Comparison of ENCODE assay signal across 21 cellular contexts in genomic region chr19:49398931-49399330, GRCh38. TPM values are rescaled to one million over a fixed set of nuclear protein-coding genes. Genes with fewer than 3 reads are reported as not detected.
"Had no signal": no experiment of that assay in that cellular context is flagged by ENCODE, and none has a peak within 500 bp of the region (broad histone marks: within the 10 kb centered on the region; RNA-seq: fewer than 3 reads in every experiment).

No MANE protein-coding gene starts in this region.

- DNase-seq: activated CD4-positive, alpha-beta T cell treated with anti-CD3 and anti-CD28 coated beads, Interleukin-2, amount 50 U/mL, for 1 hour; activated naive CD4-positive, alpha-beta T cell treated with Interleukin-2 at 50 U/mL for 16 hours; adrenal gland; colonic mucosa; effector memory CD4-positive, alpha-beta T cell; foreskin keratinocyte; glutamatergic neuron; hypothalamus; left ventricle myocardium superior; ovary; stimulated activated CD4-positive, alpha-beta T cell treated with anti-CD3 and anti-CD28 coated beads, Interleukin-1b, Interleukin-23, amount 100 ng/mL, for 48 hours; uterus had no signal

- H3K4me3 Mint-ChIP-seq: activated T-helper 1 cell treated with anti-CD3 and anti-CD28 coated beads, Interleukin-12 subunit alpha, Interleukin-12 subunit beta, Interleukin-2, Interleukin-4 antibody, amounts not matched to agents 30 ng/mL and 10 ng/mL and 1 ng/mL, durations not matched to agents 14 hours and 24 hours and 36 hours; memory B cell; T-helper 1 cell treated with Interleukin-12 subunit alpha and Interleukin-12 subunit beta and Interleukin-4 antibody, amounts not matched to agents 30 μg/mL and 1 μg/mL, for 36 hours had no signal

- H3K27ac ChIP-seq: adrenal gland, cardiac muscle cell, colonic mucosa, foreskin keratinocyte, ovary, tibial nerve, uterus had no signal

- ATAC-seq: foreskin keratinocyte, left ventricle myocardium superior had no signal

- H3K4me3 ChIP-seq: adrenal gland, cardiac muscle cell, colonic mucosa, ovary, tibial nerve, uterus had no signal

- H3K36me3 ChIP-seq: adrenal gland, cardiac muscle cell, colonic mucosa, ovary, tibial nerve, uterus had no signal

- H3K9me3 Mint-ChIP-seq: activated T-helper 1 cell treated with anti-CD3 and anti-CD28 coated beads, Interleukin-12 subunit alpha, Interleukin-12 subunit beta, Interleukin-2, Interleukin-4 antibody, amounts not matched to agents 30 ng/mL and 10 ng/mL and 1 ng/mL, durations not matched to agents 14 hours and 24 hours and 36 hours; memory B cell; T-helper 1 cell treated with Interleukin-12 subunit alpha and Interleukin-12 subunit beta and Interleukin-4 antibody, amounts not matched to agents 30 μg/mL and 1 μg/mL, for 36 hours had no signal

- H3K9me3 ChIP-seq: adrenal gland, colonic mucosa, ovary, tibial nerve, uterus had no signal

- H3K27ac Mint-ChIP-seq: activated T-helper 1 cell treated with anti-CD3 and anti-CD28 coated beads, Interleukin-12 subunit alpha, Interleukin-12 subunit beta, Interleukin-2, Interleukin-4 antibody, amounts not matched to agents 30 ng/mL and 10 ng/mL and 1 ng/mL, durations not matched to agents 14 hours and 24 hours and 36 hours; memory B cell; T-helper 1 cell treated with Interleukin-12 subunit alpha and Interleukin-12 subunit beta and Interleukin-4 antibody, amounts not matched to agents 30 μg/mL and 1 μg/mL, for 36 hours had no signal

- H3K4me1 ChIP-seq: adrenal gland, colonic mucosa, foreskin keratinocyte, tibial nerve, uterus had no signal

- H3K27me3 ChIP-seq: cardiac muscle cell, colonic mucosa, foreskin keratinocyte, ovary, uterus had no signal

- H3K36me3 Mint-ChIP-seq: memory B cell had no signal

RNA-seq across cellular contexts. Expression of gene KASH5, which starts 10.9 kb away (rescaled TPM):
- total RNA-seq: activated T-helper 1 cell treated with anti-CD3 and anti-CD28 coated beads, Interleukin-12 subunit alpha, Interleukin-12 subunit beta, Interleukin-2, Interleukin-4 antibody, amounts not matched to agents 30 ng/mL and 10 ng/mL and 1 ng/mL, durations not matched to agents 14 hours and 24 hours and 36 hours; colonic mucosa; foreskin keratinocyte; kidney epithelial cell; left ventricle myocardium superior; mucosa of gallbladder; tibial nerve had no signal
- polyA plus RNA-seq: adrenal gland, cardiac muscle cell, foreskin keratinocyte had no signal

RNA-seq across cellular contexts. Expression of gene PTH2, which starts 24.3 kb away (rescaled TPM):
- total RNA-seq: activated CD8-positive, alpha-beta memory T cell treated with anti-CD3 and anti-CD28 coated beads for 36 hours; activated T-helper 1 cell treated with anti-CD3 and anti-CD28 coated beads, Interleukin-12 subunit alpha, Interleukin-12 subunit beta, Interleukin-2, Interleukin-4 antibody, amounts not matched to agents 30 ng/mL and 10 ng/mL and 1 ng/mL, durations not matched to agents 14 hours and 24 hours and 36 hours; adrenal gland; colonic mucosa; foreskin keratinocyte; kidney epithelial cell; left ventricle myocardium superior; mucosa of gallbladder; ovary; tibial nerve; uterus had no signal
- polyA plus RNA-seq: adrenal gland, foreskin keratinocyte, neural cell, ovary had no signal

RNA-seq across cellular contexts. Expression of gene GFY, which starts 26.3 kb away (rescaled TPM):
- total RNA-seq: activated CD8-positive, alpha-beta memory T cell treated with anti-CD3 and anti-CD28 coated beads for 36 hours; activated T-helper 1 cell treated with anti-CD3 and anti-CD28 coated beads, Interleukin-12 subunit alpha, Interleukin-12 subunit beta, Interleukin-2, Interleukin-4 antibody, amounts not matched to agents 30 ng/mL and 10 ng/mL and 1 ng/mL, durations not matched to agents 14 hours and 24 hours and 36 hours; adrenal gland; colonic mucosa; foreskin keratinocyte; kidney epithelial cell; left ventricle myocardium superior; mucosa of gallbladder; ovary; tibial nerve; uterus had no signal
- polyA plus RNA-seq: adrenal gland, foreskin keratinocyte, neural cell, ovary had no signal

RNA-seq across cellular contexts. Expression of gene DKKL1, which starts 35.3 kb away (rescaled TPM):
- total RNA-seq: activated CD8-positive, alpha-beta memory T cell treated with anti-CD3 and anti-CD28 coated beads for 36 hours; activated T-helper 1 cell treated with anti-CD3 and anti-CD28 coated beads, Interleukin-12 subunit alpha, Interleukin-12 subunit beta, Interleukin-2, Interleukin-4 antibody, amounts not matched to agents 30 ng/mL and 10 ng/mL and 1 ng/mL, durations not matched to agents 14 hours and 24 hours and 36 hours; colonic mucosa; left ventricle myocardium superior; mucosa of gallbladder; tibial nerve had no signal

RNA-seq across cellular contexts. Expression of gene TEAD2, which starts 36.7 kb away (rescaled TPM):
- total RNA-seq: activated CD8-positive, alpha-beta memory T cell treated with anti-CD3 and anti-CD28 coated beads for 36 hours; activated T-helper 1 cell treated with anti-CD3 and anti-CD28 coated beads, Interleukin-12 subunit alpha, Interleukin-12 subunit beta, Interleukin-2, Interleukin-4 antibody, amounts not matched to agents 30 ng/mL and 10 ng/mL and 1 ng/mL, durations not matched to agents 14 hours and 24 hours and 36 hours had no signal
